ENCODE assay signal across 1 cellular context in genomic region chr11:102592634-102593581, GRCh38.
TF ChIP-seq lines count a peak whose summit lies in the region.

No MANE protein-coding gene starts in this region.

TF ChIP-seq in WTC11, 78 proteins besides CTCF, POLR2A, EP300 and RAD21 (continued from another document):
- TF ChIP-seq MXD4 (CRISPR knock-in tag; IDR thresholded peaks at IDR 0.05; ENCODE audit: borderline replicate concordance) (no peak), SOX15 (CRISPR knock-in tag; IDR thresholded peaks at IDR 0.05) (no peak), FOXJ3 (CRISPR knock-in tag; IDR thresholded peaks at IDR 0.05; ENCODE audit: borderline replicate concordance) (no peak), ELF4 (CRISPR knock-in tag; IDR thresholded peaks at IDR 0.05; ENCODE audit: low read depth) (no peak)
